Comparison of ENCODE assay signal across 8 cellular contexts in genomic region chr2:45860136-45861106, GRCh38.
DNase-seq lines count a peak whose midpoint lies in the region; ATAC-seq and TF ChIP-seq lines count a peak whose summit lies in the region.

No MANE protein-coding gene starts in this region.

- H3K27me3 Mint-ChIP-seq in natural killer cell treated with Interleukin-12 subunit alpha and Interleukin-12 subunit beta and Interleukin-15 and Interleukin-18, amount 100 ng/mL, for 72 hours: peaks cover 0 to 3% of the 10 kb centered on the region in 2 donors
- peaks cover 2% of the 10 kb centered on the region for H3K27me3 Mint-ChIP-seq in endothelial cell (ENCODE audit: unreplicated experiment)

- peak overlapping the region; percentile 7 to 24 for H3K27ac Mint-ChIP-seq in natural killer cell treated with Interleukin-12 subunit alpha and Interleukin-12 subunit beta and Interleukin-15 and Interleukin-18, amount 100 ng/mL, for 72 hours
- H3K27ac Mint-ChIP-seq in endothelial cell (ENCODE audit: unreplicated experiment): no peak overlapping the region

- peak overlapping the region; percentile 65 for H2AFZ ChIP-seq in ACC112 (ENCODE audit: low read length, unreplicated experiment)

- H3K27me3 ChIP-seq in ACC112 (ENCODE audit: insufficient read depth, low read length) (no peaks in the 10 kb centered on the region), esophagus squamous epithelium (no peaks in the 10 kb centered on the region)

- no peaks in the 10 kb centered on the region for H3K9me3 Mint-ChIP-seq in natural killer cell treated with Interleukin-12 subunit alpha and Interleukin-12 subunit beta and Interleukin-15 and Interleukin-18, amount 100 ng/mL, for 72 hours
- no peaks in the 10 kb centered on the region for H3K9me3 Mint-ChIP-seq in endothelial cell (ENCODE audit: unreplicated experiment)

- intact Hi-C loops in esophagus squamous epithelium (cut with DNase I): no loop called here

- H3K4me1 ChIP-seq in ACC112 (ENCODE audit: control insufficient read depth, insufficient read depth, low read length, unreplicated experiment) (peaks cover 18% of the 10 kb centered on the region), esophagus squamous epithelium (peaks cover 7 to 19% (median 14%) of the 10 kb centered on the region in 3 donors)

- H3K27ac ChIP-seq in ACC112 (ENCODE audit: low read depth, low read length) (peak overlapping the region; percentile 41; the same call in 1 of the 2 replicates), esophagus squamous epithelium (peak overlapping the region in 3 of 4 donors; percentile 37 to 62 (median 51))

- no peaks in the 10 kb centered on the region for H3K36me3 Mint-ChIP-seq in natural killer cell treated with Interleukin-12 subunit alpha and Interleukin-12 subunit beta and Interleukin-15 and Interleukin-18, amount 100 ng/mL, for 72 hours
- no peaks in the 10 kb centered on the region for H3K36me3 Mint-ChIP-seq in endothelial cell (ENCODE audit: low read depth, unreplicated experiment)

- DNase-seq in esophagus squamous epithelium (lab: John Stamatoyannopoulos, UW) (no peak), endothelial cell (ENCODE audit: low spot score) (no peak)
- no peak for DNase-seq in natural killer cell treated with Interleukin-12 subunit alpha and Interleukin-12 subunit beta and Interleukin-15 and Interleukin-18, amount 100 ng/mL, for 72 hours (ENCODE audit: low spot score)

- H3K4me1 Mint-ChIP-seq in natural killer cell treated with Interleukin-12 subunit alpha and Interleukin-12 subunit beta and Interleukin-15 and Interleukin-18, amount 100 ng/mL, for 72 hours (ENCODE audit: low read depth in 2 of 2): peaks cover 34 to 42% of the 10 kb centered on the region in 2 donors
- H3K4me1 Mint-ChIP-seq in endothelial cell (ENCODE audit: unreplicated experiment): peaks cover 22% of the 10 kb centered on the region

- peak; percentile 51 for ATAC-seq in GM21390 (IDR thresholded peaks at IDR 0.05; ENCODE audit: unreplicated experiment)
- ATAC-seq in natural killer cell treated with Interleukin-12 subunit alpha and Interleukin-12 subunit beta and Interleukin-15 and Interleukin-18, amount 100 ng/mL, for 72 hours: peak in 1 of 2 donors; percentile 40
- no peak for ATAC-seq in GM18505 (IDR thresholded peaks at IDR 0.05; ENCODE audit: unreplicated experiment)
- no peak for ATAC-seq in HG03378 (IDR thresholded peaks at IDR 0.05; ENCODE audit: unreplicated experiment)

- TF ChIP-seq POLR2A in esophagus squamous epithelium (IDR thresholded peaks at IDR 0.05) (no peak), GM18505 (IDR thresholded peaks at IDR 0.05; ENCODE audit: borderline replicate concordance, extremely low read depth, insufficient read depth, insufficient read length) (no peak)

- H3K36me3 ChIP-seq in ACC112 (ENCODE audit: insufficient read depth, low read length) (no peaks in the 10 kb centered on the region), esophagus squamous epithelium (no peaks in the 10 kb centered on the region)

- TF ChIP-seq CTCF in WI38 (IDR thresholded peaks at IDR 0.05; ENCODE audit: low read depth, low read length) (no peak), esophagus squamous epithelium (IDR thresholded peaks at IDR 0.05) (no peak), endothelial cell (IDR thresholded peaks at IDR 0.05; ENCODE audit: unreplicated experiment) (no peak)

- no peaks in the 10 kb centered on the region for H3K79me2 ChIP-seq in ACC112 (ENCODE audit: control insufficient read depth, insufficient read depth, low read length, unreplicated experiment)

- no peaks in the 10 kb centered on the region for H3K9me3 ChIP-seq in esophagus squamous epithelium

- H3K4me3 ChIP-seq in ACC112 (ENCODE audit: low read depth, low read length) (peak overlapping the region; percentile 71), WI38 (ENCODE audit: low read depth, low read length) (peak overlapping the region; percentile 48), esophagus squamous epithelium (peak overlapping the region in 3 of 4 donors; percentile 23 to 51 (median 24))

- H3K4me3 Mint-ChIP-seq in natural killer cell treated with Interleukin-12 subunit alpha and Interleukin-12 subunit beta and Interleukin-15 and Interleukin-18, amount 100 ng/mL, for 72 hours: peak overlapping the region; percentile 67
- H3K4me3 Mint-ChIP-seq in endothelial cell (ENCODE audit: unreplicated experiment): no peak overlapping the region

- 10 to 19% methylated on average over 7 to 8 of the region's 8 CpGs for WGBS in esophagus squamous epithelium, 2 donors
